Comparison of ENCODE assay signal across 14 cellular contexts in the genomic region with DNA sequence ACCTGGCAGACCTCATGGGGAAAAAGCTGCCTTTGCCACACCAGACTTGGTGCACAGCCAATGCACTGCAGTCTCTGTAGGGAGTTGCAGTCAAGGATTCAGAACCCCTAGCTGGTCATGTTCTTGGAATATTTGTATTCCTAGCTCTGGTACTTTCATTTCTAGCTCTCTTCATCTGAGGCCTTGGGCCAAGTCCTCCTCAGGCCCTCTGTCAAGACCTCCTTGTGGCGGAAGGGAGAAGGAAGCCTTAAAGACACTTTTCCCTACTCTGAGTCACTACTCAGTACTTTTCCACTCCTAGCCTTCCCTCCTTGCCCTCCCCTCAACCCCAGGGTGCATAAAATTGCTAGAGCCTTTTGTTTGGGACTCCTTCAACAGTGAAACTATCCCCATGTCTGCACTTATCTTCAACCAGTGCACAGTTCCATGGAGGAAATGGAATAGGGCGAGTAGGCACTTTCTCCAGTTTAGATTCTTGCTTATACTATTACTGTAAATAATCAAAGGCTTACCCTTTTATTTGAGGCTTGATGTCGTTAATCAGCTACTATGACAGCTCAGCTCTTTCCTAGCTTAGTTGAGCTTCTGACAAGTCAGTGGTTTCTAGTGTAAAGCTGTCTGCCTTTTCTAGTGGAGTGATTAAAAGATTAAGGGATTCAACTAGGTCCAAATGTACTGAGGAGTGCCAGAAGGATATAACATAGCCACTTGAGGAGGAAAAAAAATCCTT. TPM values are rescaled to one million over a fixed set of nuclear protein-coding genes. Genes with fewer than 3 reads are reported as not detected.
DNase-seq lines count a peak whose midpoint lies in the region; ATAC-seq lines count a peak whose summit lies in the region.
"Had no signal": no experiment of that assay in that cellular context is flagged by ENCODE, and none has a peak within 500 bp of the region (broad histone marks: within the 10 kb centered on the region; RNA-seq: fewer than 3 reads in every experiment).

No MANE protein-coding gene starts in this region.

- intact Hi-C loops in sciatic nerve (cut with DNase I): no loop called here

- ATAC-seq in GM19395 (IDR thresholded peaks at IDR 0.05; ENCODE audit: unreplicated experiment) (no peak), HG03108 (IDR thresholded peaks at IDR 0.05; ENCODE audit: unreplicated experiment) (no peak), sciatic nerve (no peak)

- DNase-seq in ELR (ENCODE audit: low read depth): peak; percentile 63
- peak; percentile 95 for DNase-seq in NCI-H524 treated with DMSO at 0.1 percent for 48 hours (lab: John Stamatoyannopoulos, UW)
- DNase-seq in dermis blood vessel endothelial cell: peak; percentile 4
- peak; percentile 9 for DNase-seq in myocyte (ENCODE audit: low read depth)
- DNase-seq in stimulated activated CD4-positive, alpha-beta T cell treated with anti-CD3 and anti-CD28 coated beads, Interleukin-4, amount 100 ng/mL, for 1 hour: no peak
- no peak for DNase-seq in sciatic nerve (ENCODE audit: low spot score)
- DNase-seq: activated B cell treated with CpG ODN at 0.5 μM for 24 hours; activated effector memory CD4-positive, alpha-beta T cell treated with anti-CD3 and anti-CD28 coated beads, Interleukin-2, amount 50 U/mL, for 16 hours; hippocampal formation; NCI-H1436; Peyer's patch had no signal

RNA-seq across cellular contexts. Expression of a gene that starts 15.8 kb away (rescaled TPM):
- total RNA-seq in dermis blood vessel endothelial cell: not detected in 2 replicates
- total RNA-seq in myocyte: 0.16 TPM in 1 of 2 replicates, not detected in the other
- polyA plus RNA-seq in myocyte (2012): 0.24 TPM
- 1.1 TPM for total RNA-seq in sciatic nerve
- total RNA-seq: activated B cell treated with CpG ODN at 0.5 μM for 24 hours, dermis microvascular lymphatic vessel endothelial cell, Peyer's patch had no signal

RNA-seq across cellular contexts. Expression of a gene that starts 21.7 kb away (rescaled TPM):
- total RNA-seq in dermis blood vessel endothelial cell (4.4 and 5.0 TPM in 2 replicates), myocyte (4.3 and 4.4 TPM in 2 replicates), sciatic nerve (11.5 TPM)
- 9.9 TPM for polyA plus RNA-seq in myocyte (2012)

Comparison
In these comparisons a context has a peak if more than half of its experiments do, and no peak if none do; other contexts are left out.
1. DNase-seq: peak in ELR (single experiment), NCI-H524 treated with DMSO at 0.1 percent for 48 hours (single experiment), dermis blood vessel endothelial cell (single experiment) and myocyte (single experiment); none in stimulated activated CD4-positive, alpha-beta T cell treated with anti-CD3 and anti-CD28 coated beads, Interleukin-4, amount 100 ng/mL, for 1 hour (single experiment) and sciatic nerve (single experiment).